Comparison of ENCODE assay signal across 7 cellular contexts in genomic region chr3:36648241-36649034, GRCh38.
DNase-seq lines count a peak whose midpoint lies in the region; ATAC-seq and TF ChIP-seq lines count a peak whose summit lies in the region.

No MANE protein-coding gene starts in this region.

- H3K9me3 Mint-ChIP-seq in stimulated activated naive B cell treated with anti-CD40 and anti-IgM and Interleukin-4, amounts not matched to agents 10 μg/mL and 1 μg/mL and 100 μg/mL, for 72 hours: no peaks in the 10 kb centered on the region

- no peaks in the 10 kb centered on the region for H3K4me1 Mint-ChIP-seq in stimulated activated naive B cell treated with anti-CD40 and anti-IgM and Interleukin-4, amounts not matched to agents 10 μg/mL and 1 μg/mL and 100 μg/mL, for 72 hours
- H3K4me1 Mint-ChIP-seq in T-helper 17 cell: no peaks in the 10 kb centered on the region

- no peak overlapping the region for H3K4me3 Mint-ChIP-seq in stimulated activated naive B cell treated with anti-CD40 and anti-IgM and Interleukin-4, amounts not matched to agents 10 μg/mL and 1 μg/mL and 100 μg/mL, for 72 hours
- H3K4me3 Mint-ChIP-seq in T-helper 17 cell: no peak overlapping the region

- H3K36me3 ChIP-seq in mucosa of descending colon (ENCODE audit: low read depth) (no peaks in the 10 kb centered on the region), thyroid gland (no peaks in the 10 kb centered on the region)

- peak; percentile 58 for ATAC-seq in GM19035 (IDR thresholded peaks at IDR 0.05; ENCODE audit: unreplicated experiment)
- peak; percentile 80 for ATAC-seq in HG03135 (IDR thresholded peaks at IDR 0.05; ENCODE audit: unreplicated experiment)
- peak; percentile 71 to 72 for ATAC-seq in stimulated activated naive B cell treated with anti-CD40 and anti-IgM and Interleukin-4, amounts not matched to agents 10 μg/mL and 1 μg/mL and 100 μg/mL, for 72 hours (replicated peaks)
- ATAC-seq in mucosa of descending colon: no peak
- no peak for ATAC-seq in T-helper 17 cell

- WGBS in thyroid gland, 2 donors: 80 to 83% methylated on average over 5 of the region's 5 CpGs

- H3K27ac Mint-ChIP-seq in stimulated activated naive B cell treated with anti-CD40 and anti-IgM and Interleukin-4, amounts not matched to agents 10 μg/mL and 1 μg/mL and 100 μg/mL, for 72 hours: no peak overlapping the region
- no peak overlapping the region for H3K27ac Mint-ChIP-seq in T-helper 17 cell

- DNase-seq in amniotic epithelial cell (ENCODE audit: low read depth): peak; percentile 25
- DNase-seq in stimulated activated naive B cell treated with anti-CD40 and anti-IgM and Interleukin-4, amounts not matched to agents 10 μg/mL and 1 μg/mL and 100 μg/mL, for 72 hours: no peak
- no peak for DNase-seq in mucosa of descending colon
- DNase-seq in T-helper 17 cell: no peak
- DNase-seq in thyroid gland: no peak

- no peaks in the 10 kb centered on the region for H3K27me3 ChIP-seq in thyroid gland

- H3K4me3 ChIP-seq in mucosa of descending colon (no peak overlapping the region), thyroid gland (replicated peaks in 1 of 3) (no peak overlapping the region)

- no peaks in the 10 kb centered on the region for H3K9me3 ChIP-seq in mucosa of descending colon
- no peaks in the 10 kb centered on the region for H3K9me3 ChIP-seq in T-helper 17 cell (ENCODE audit: control insufficient read depth, low read length, poor library complexity, severe bottlenecking)
- no peaks in the 10 kb centered on the region for H3K9me3 ChIP-seq in thyroid gland

- no peaks in the 10 kb centered on the region for H3K4me1 ChIP-seq in mucosa of descending colon (ENCODE audit: low read depth)
- H3K4me1 ChIP-seq in thyroid gland: no peaks in the 10 kb centered on the region

- no peak overlapping the region for H3K27ac ChIP-seq in thyroid gland

- TF ChIP-seq POLR2A in thyroid gland (IDR thresholded peaks at IDR 0.05): no peak

- no peak for TF ChIP-seq CTCF in mucosa of descending colon (IDR thresholded peaks at IDR 0.05)
- TF ChIP-seq CTCF in thyroid gland (IDR thresholded peaks at IDR 0.05): no peak

- H3K27me3 Mint-ChIP-seq in stimulated activated naive B cell treated with anti-CD40 and anti-IgM and Interleukin-4, amounts not matched to agents 10 μg/mL and 1 μg/mL and 100 μg/mL, for 72 hours: peaks cover 9 to 13% of the 10 kb centered on the region in 2 donors
- peaks cover 28% of the 10 kb centered on the region for H3K27me3 Mint-ChIP-seq in T-helper 17 cell

- H3K36me3 Mint-ChIP-seq in stimulated activated naive B cell treated with anti-CD40 and anti-IgM and Interleukin-4, amounts not matched to agents 10 μg/mL and 1 μg/mL and 100 μg/mL, for 72 hours: no peaks in the 10 kb centered on the region
- no peaks in the 10 kb centered on the region for H3K36me3 Mint-ChIP-seq in T-helper 17 cell (ENCODE audit: low read depth)

- intact Hi-C loops in mucosa of descending colon (cut with DNase I, micrococcal nuclease) (no loop called here), thyroid gland (cut with DNase I) (no loop called here)

Comparison
In these comparisons a context has a peak if more than half of its experiments do, and no peak if none do; other contexts are left out.
1. ATAC-seq: peak in GM19035 (single experiment), HG03135 (single experiment) and stimulated activated naive B cell treated with anti-CD40 and anti-IgM and Interleukin-4, amounts not matched to agents 10 μg/mL and 1 μg/mL and 100 μg/mL, for 72 hours (2 of 2); none in mucosa of descending colon (single experiment) and T-helper 17 cell (single experiment).